8 cellular contexts compared by ENCODE assay signal in genomic region chr7:136687693-136688322, GRCh38.
DNase-seq lines count a peak whose midpoint lies in the region; FAIRE-seq and TF ChIP-seq lines count a peak whose summit lies in the region.

No MANE protein-coding gene starts in this region.

- H3K4me1 ChIP-seq in endodermal cell (ENCODE audit: control insufficient read depth, insufficient read depth, low read length) (no peaks in the 10 kb centered on the region), spleen (no peaks in the 10 kb centered on the region)

- H3K27me3 ChIP-seq in endodermal cell (ENCODE audit: control insufficient read depth, insufficient read depth, low read length, poor library complexity, severe bottlenecking) (no peaks in the 10 kb centered on the region), spleen (replicated peaks in 1 of 7) (no peaks in the 10 kb centered on the region)

- H3K4me3 ChIP-seq in endodermal cell (ENCODE audit: low read length) (no peak overlapping the region), spleen (no peak overlapping the region)

- H3K9me3 ChIP-seq in endodermal cell (ENCODE audit: control insufficient read depth, low read length): no peaks in the 10 kb centered on the region
- H3K9me3 ChIP-seq in spleen: no peaks in the 10 kb centered on the region

- H3K36me3 ChIP-seq in endodermal cell (ENCODE audit: control insufficient read depth, insufficient read depth, low read length): no peaks in the 10 kb centered on the region
- no peaks in the 10 kb centered on the region for H3K36me3 ChIP-seq in spleen

- H3K36me3 Mint-ChIP-seq in endodermal cell (ENCODE audit: low read depth): no peaks in the 10 kb centered on the region
- H3K36me3 Mint-ChIP-seq in activated naive CD4-positive, alpha-beta T cell treated with anti-CD3 and anti-CD28 coated beads for 36 hours (ENCODE audit: low read depth): no peaks in the 10 kb centered on the region

- peaks cover 3% of the 10 kb centered on the region for H3K27me3 Mint-ChIP-seq in endodermal cell (ENCODE audit: insufficient read depth)
- no peaks in the 10 kb centered on the region for H3K27me3 Mint-ChIP-seq in activated naive CD4-positive, alpha-beta T cell treated with anti-CD3 and anti-CD28 coated beads for 36 hours (ENCODE audit: low read depth)

- H3K4me1 Mint-ChIP-seq in endodermal cell: no peaks in the 10 kb centered on the region
- H3K4me1 Mint-ChIP-seq in activated naive CD4-positive, alpha-beta T cell treated with anti-CD3 and anti-CD28 coated beads for 36 hours (ENCODE audit: low read depth): no peaks in the 10 kb centered on the region

- H3K9ac ChIP-seq in endodermal cell (ENCODE audit: extremely low read depth, low read length, poor library complexity, severe bottlenecking): no peak overlapping the region

- peak; percentile 79 for TF ChIP-seq CTCF in endodermal cell (conservative IDR thresholded peaks at IDR 0.05)
- TF ChIP-seq CTCF in spleen (IDR thresholded peaks at IDR 0.05 in 8 of 11, conservative IDR thresholded peaks at IDR 0.05 in 3 of 11): peak in 6 of 11 experiments; percentile 15 to 36 (median 25)

- H3K27ac ChIP-seq in endodermal cell (ENCODE audit: low read depth, low read length) (no peak overlapping the region), spleen (no peak overlapping the region), caudate nucleus (ENCODE audit: low read depth, low read length) (no peak overlapping the region)

- CTCF ChIA-PET in activated naive CD4-positive, alpha-beta T cell treated with anti-CD3 and anti-CD28 coated beads for 36 hours (lab: Charles Lee): no interaction called here

- WGBS in endodermal cell (ENCODE audit: insufficient coverage in 1 of 2, insufficient read length in 1 of 2), 2 experiments: 92 to 94% methylated on average over 2 of the region's 2 CpGs
- WGBS in spleen, 5 donors: 43 to 80% (median 48%) methylated on average over 2 of the region's 2 CpGs

- peak; percentile 33 for FAIRE-seq in GM19239 (lab: Jason Lieb, UNC)

- intact Hi-C loops in spleen (cut with DNase I; ENCODE audit: low total_unique reads): no loop called here
- intact Hi-C loops in activated naive CD4-positive, alpha-beta T cell treated with anti-CD3 and anti-CD28 coated beads for 36 hours (cut with micrococcal nuclease): loop anchor here (5.0 kb wide), 1 partner anchor 886 kb away; no protein-coding TSS in a partner anchor

- DNase-seq in CD1c-positive myeloid dendritic cell (ENCODE audit: extremely low spot score) (peak; percentile 14), GM19239 (ENCODE audit: insufficient read length, low spot score) (peak; percentile 1), NCI-H526 treated with DMSO at 0.1 percent for 48 hours (lab: John Stamatoyannopoulos, UW) (peak; percentile 52), endodermal cell (peak; percentile 51), spleen (no peak), caudate nucleus (lab: John Stamatoyannopoulos, UW) (no peak), NK-92 (lab: John Stamatoyannopoulos, UW; ENCODE audit: unreplicated experiment) (no peak)
- no peak for DNase-seq in activated naive CD4-positive, alpha-beta T cell treated with anti-CD3 and anti-CD28 coated beads for 36 hours

- H3K27ac Mint-ChIP-seq in endodermal cell: no peak overlapping the region
- no peak overlapping the region for H3K27ac Mint-ChIP-seq in activated naive CD4-positive, alpha-beta T cell treated with anti-CD3 and anti-CD28 coated beads for 36 hours

- no peak overlapping the region for H3K4me3 Mint-ChIP-seq in endodermal cell
- H3K4me3 Mint-ChIP-seq in activated naive CD4-positive, alpha-beta T cell treated with anti-CD3 and anti-CD28 coated beads for 36 hours: no peak overlapping the region

- H3K9me3 Mint-ChIP-seq in endodermal cell: no peaks in the 10 kb centered on the region
- peaks cover 5% of the 10 kb centered on the region for H3K9me3 Mint-ChIP-seq in activated naive CD4-positive, alpha-beta T cell treated with anti-CD3 and anti-CD28 coated beads for 36 hours

- TF ChIP-seq POLR2A in spleen (IDR thresholded peaks at IDR 0.05): no peak

Comparison
In these comparisons a context has a peak if more than half of its experiments do, and no peak if none do; other contexts are left out.
1. DNase-seq: peak in CD1c-positive myeloid dendritic cell (single experiment), GM19239 (single experiment), NCI-H526 treated with DMSO at 0.1 percent for 48 hours (single experiment) and endodermal cell (single experiment); none in spleen (single experiment), caudate nucleus (0 of 61), NK-92 (single experiment) and activated naive CD4-positive, alpha-beta T cell treated with anti-CD3 and anti-CD28 coated beads for 36 hours (single experiment).